In genomic region chr1:222077191-222077590, GRCh38 we compare ENCODE assay signal across 25 cellular contexts.
"Had no signal": no experiment of that assay in that cellular context is flagged by ENCODE, and none has a peak within 500 bp of the region (broad histone marks: within the 10 kb centered on the region; RNA-seq: fewer than 3 reads in every experiment).

No MANE protein-coding gene starts in this region.

- H3K4me1 Mint-ChIP-seq: endodermal cell had no signal

- H3K27ac Mint-ChIP-seq: dendritic cell treated with granulocyte-macrophage colony-stimulating factor and Interleukin-4, amounts not matched to agents 40 ng/mL and 50 ng/mL, for 4 days; effector memory CD8-positive, alpha-beta T cell; endodermal cell; mesothelial cell of epicardium had no signal

- H3K36me3 Mint-ChIP-seq: mesothelial cell of epicardium, naive B cell had no signal

- H3K4me3 Mint-ChIP-seq: dendritic cell treated with granulocyte-macrophage colony-stimulating factor and Interleukin-4, amounts not matched to agents 40 ng/mL and 50 ng/mL, for 4 days; effector memory CD8-positive, alpha-beta T cell; endodermal cell; mesothelial cell of epicardium; naive B cell had no signal

- H3K36me3 ChIP-seq: colonic mucosa, esophagus squamous epithelium, gastrocnemius medialis, heart right ventricle, left lung, lower lobe of right lung had no signal

- H3K9me3 ChIP-seq: colonic mucosa, esophagus squamous epithelium, gastrocnemius medialis, heart right ventricle, left lung, lower lobe of right lung, mucosa of descending colon had no signal

- H3K27me3 ChIP-seq: colonic mucosa, esophagus squamous epithelium, gastrocnemius medialis, heart right ventricle, left lung had no signal

- H3K27ac ChIP-seq: colonic mucosa, epithelial cell of prostate, esophagus squamous epithelium, gastrocnemius medialis, heart right ventricle, left lung, lower lobe of right lung had no signal

- H3K4me3 ChIP-seq: colonic mucosa, esophagus squamous epithelium, gastrocnemius medialis, heart right ventricle, left lung, lower lobe of right lung, mucosa of descending colon had no signal

- ATAC-seq: effector memory CD8-positive, alpha-beta T cell; esophagus mucosa; gastrocnemius medialis; heart right ventricle; left cardiac atrium; left lung; left ventricle myocardium superior; lower lobe of right lung; mucosa of descending colon had no signal

- H3K27me3 Mint-ChIP-seq: dendritic cell treated with granulocyte-macrophage colony-stimulating factor and Interleukin-4, amounts not matched to agents 40 ng/mL and 50 ng/mL, for 4 days had no signal

- H3K9me3 Mint-ChIP-seq: dendritic cell treated with granulocyte-macrophage colony-stimulating factor and Interleukin-4, amounts not matched to agents 40 ng/mL and 50 ng/mL, for 4 days; effector memory CD8-positive, alpha-beta T cell had no signal

- H3K4me1 ChIP-seq: colonic mucosa, gastrocnemius medialis, left lung, lower lobe of right lung had no signal

- DNase-seq: colonic mucosa; cortex of kidney; effector CD8-positive, alpha-beta T cell; effector memory CD8-positive, alpha-beta T cell; endodermal cell; erythroblast; esophagus squamous epithelium; foreskin fibroblast; foreskin melanocyte; gastrocnemius medialis; glutamatergic neuron; head of caudate nucleus; heart right ventricle; hippocampal formation; left cardiac atrium; left lung; left ventricle myocardium superior; lower lobe of right lung; mesenchymal stem cell; mucosa of descending colon; naive B cell had no signal
